ENCODE assay signal across 17 cellular contexts in the genomic region with DNA sequence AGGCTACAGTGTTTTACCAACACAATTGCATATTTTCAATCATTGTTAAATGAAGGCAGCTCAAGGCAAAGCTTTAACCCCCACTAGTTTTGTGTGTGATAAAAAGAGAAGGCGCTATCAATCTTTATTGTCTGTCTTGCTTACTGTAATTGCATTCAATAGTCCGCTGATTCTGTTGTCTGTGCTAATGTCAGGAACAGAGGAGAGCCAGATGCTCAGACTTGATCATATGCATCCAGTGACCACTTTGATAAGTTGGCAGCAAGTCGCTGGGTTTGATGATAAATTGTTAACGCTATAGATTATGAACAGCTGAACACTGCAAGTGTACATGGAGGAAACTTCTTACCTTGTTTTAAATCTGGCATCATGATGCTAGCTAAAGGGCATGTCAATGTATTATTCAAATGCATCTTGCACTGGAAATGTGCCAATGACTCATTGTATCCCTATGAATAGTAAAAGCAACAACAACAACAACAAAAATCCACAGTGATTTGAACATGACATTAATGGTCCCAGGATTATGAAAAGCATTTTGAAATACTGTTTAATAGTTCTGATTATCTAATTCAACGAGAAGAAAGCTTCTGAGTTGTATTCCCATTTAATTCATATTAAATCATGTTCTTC.
DNase-seq lines count a peak whose midpoint lies in the region; TF ChIP-seq lines count a peak whose summit lies in the region.
"Had no signal": no experiment of that assay in that cellular context is flagged by ENCODE, and none has a peak within 500 bp of the region (broad histone marks: within the 10 kb centered on the region; RNA-seq: fewer than 3 reads in every experiment).

No MANE protein-coding gene starts in this region.

- no peaks in the 10 kb centered on the region for H3K79me2 ChIP-seq in neural cell (replicated peaks; ENCODE audit: insufficient read depth, low read length)

- DNase-seq in NCI-H748 (lab: John Stamatoyannopoulos, UW; ENCODE audit: unreplicated experiment): peak; percentile 30
- no peak for DNase-seq in NCI-H748 treated with DMSO at 0.1 percent for 48 hours (lab: John Stamatoyannopoulos, UW)
- peak; percentile 34 for DNase-seq in NCI-H1105 treated with DMSO at 0.1 percent for 48 hours (lab: John Stamatoyannopoulos, UW)
- DNase-seq in astrocyte of the hippocampus (ENCODE audit: low read depth, low spot score): peak; percentile 36
- no peak for DNase-seq in AG08395 (ENCODE audit: low spot score)
- DNase-seq in putamen (ENCODE audit: low spot score): no peak
- no peak for DNase-seq in MV-4-11 (lab: John Stamatoyannopoulos, UW)
- DNase-seq: AML-193, Calu3, HFFc6, MM.1S, NCI-H2107, NCI-H69, PC-9, SJCRH30 had no signal

- H3K9ac ChIP-seq in neural cell (ENCODE audit: low read length): no peak overlapping the region
- H3K9ac ChIP-seq: KMS-11 had no signal

- no peaks in the 10 kb centered on the region for H3K27me3 ChIP-seq in neural cell (ENCODE audit: insufficient read depth, low read depth, low read length)
- H3K27me3 ChIP-seq: SJCRH30 had no signal

- no peak for TF ChIP-seq RAD21 in neural cell (conservative IDR thresholded peaks at IDR 0.05)

- H3K9me2 ChIP-seq in neural cell (ENCODE audit: insufficient read depth, low read length): no peaks in the 10 kb centered on the region

- no peaks in the 10 kb centered on the region for H4K20me1 ChIP-seq in neural cell (ENCODE audit: insufficient read depth)

- no peak overlapping the region for H3K27ac ChIP-seq in neural cell (ENCODE audit: low read length)
- H3K27ac ChIP-seq: PC-9, SJCRH30 had no signal

- H2AFZ ChIP-seq in neural cell (ENCODE audit: low read depth, low read length): no peak overlapping the region
- H2AFZ ChIP-seq: PC-9 had no signal

- H3K9me3 ChIP-seq in neural cell (ENCODE audit: low read length): no peaks in the 10 kb centered on the region
- H3K9me3 ChIP-seq: SJCRH30 had no signal

- H3K4me2 ChIP-seq in neural cell (ENCODE audit: low read length): no peak overlapping the region
- H3K4me2 ChIP-seq: KMS-11, PC-9 had no signal

- no peaks in the 10 kb centered on the region for H3F3A ChIP-seq in neural cell (ENCODE audit: insufficient read depth, low read length, poor library complexity, severe bottlenecking)

- H3K4me3 ChIP-seq in neural cell (ENCODE audit: low read length): no peak overlapping the region
- H3K4me3 ChIP-seq: PC-9, SJCRH30 had no signal

- H3K36me3 ChIP-seq in neural cell (ENCODE audit: insufficient read depth, low read length): no peaks in the 10 kb centered on the region
- H3K36me3 ChIP-seq: SJCRH30 had no signal

- TF ChIP-seq EP300 in neural cell (conservative IDR thresholded peaks at IDR 0.05; ENCODE audit: poor library complexity, severe bottlenecking): peak; percentile 36

- no peak for TF ChIP-seq CTCF in neural cell (IDR thresholded peaks at IDR 0.05; ENCODE audit: poor library complexity, severe bottlenecking)

TF ChIP-seq in neural cell, 6 proteins besides CTCF, POLR2A, EP300 and RAD21:
- TF ChIP-seq TAF1 (IDR thresholded peaks at IDR 0.05; ENCODE audit: low read depth): no peak
- TF ChIP-seq MXI1 (conservative IDR thresholded peaks at IDR 0.05; ENCODE audit: poor library complexity, severe bottlenecking): no peak
- no peak for TF ChIP-seq SMC3 (conservative IDR thresholded peaks at IDR 0.05; ENCODE audit: poor library complexity)
- no peak for TF ChIP-seq POLR2AphosphoS5 (IDR thresholded peaks at IDR 0.05)
- TF ChIP-seq, protein P1, sequence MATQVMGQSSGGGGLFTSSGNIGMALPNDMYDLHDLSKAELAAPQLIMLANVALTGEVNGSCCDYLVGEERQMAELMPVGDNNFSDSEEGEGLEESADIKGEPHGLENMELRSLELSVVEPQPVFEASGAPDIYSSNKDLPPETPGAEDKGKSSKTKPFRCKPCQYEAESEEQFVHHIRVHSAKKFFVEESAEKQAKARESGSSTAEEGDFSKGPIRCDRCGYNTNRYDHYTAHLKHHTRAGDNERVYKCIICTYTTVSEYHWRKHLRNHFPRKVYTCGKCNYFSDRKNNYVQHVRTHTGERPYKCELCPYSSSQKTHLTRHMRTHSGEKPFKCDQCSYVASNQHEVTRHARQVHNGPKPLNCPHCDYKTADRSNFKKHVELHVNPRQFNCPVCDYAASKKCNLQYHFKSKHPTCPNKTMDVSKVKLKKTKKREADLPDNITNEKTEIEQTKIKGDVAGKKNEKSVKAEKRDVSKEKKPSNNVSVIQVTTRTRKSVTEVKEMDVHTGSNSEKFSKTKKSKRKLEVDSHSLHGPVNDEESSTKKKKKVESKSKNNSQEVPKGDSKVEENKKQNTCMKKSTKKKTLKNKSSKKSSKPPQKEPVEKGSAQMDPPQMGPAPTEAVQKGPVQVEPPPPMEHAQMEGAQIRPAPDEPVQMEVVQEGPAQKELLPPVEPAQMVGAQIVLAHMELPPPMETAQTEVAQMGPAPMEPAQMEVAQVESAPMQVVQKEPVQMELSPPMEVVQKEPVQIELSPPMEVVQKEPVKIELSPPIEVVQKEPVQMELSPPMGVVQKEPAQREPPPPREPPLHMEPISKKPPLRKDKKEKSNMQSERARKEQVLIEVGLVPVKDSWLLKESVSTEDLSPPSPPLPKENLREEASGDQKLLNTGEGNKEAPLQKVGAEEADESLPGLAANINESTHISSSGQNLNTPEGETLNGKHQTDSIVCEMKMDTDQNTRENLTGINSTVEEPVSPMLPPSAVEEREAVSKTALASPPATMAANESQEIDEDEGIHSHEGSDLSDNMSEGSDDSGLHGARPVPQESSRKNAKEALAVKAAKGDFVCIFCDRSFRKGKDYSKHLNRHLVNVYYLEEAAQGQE (IDR thresholded peaks at IDR 0.05; ENCODE audit: borderline replicate concordance): no peak
- no peak for TF ChIP-seq EZH2 (IDR thresholded peaks at IDR 0.05; ENCODE audit: borderline replicate concordance, insufficient read depth, low read length, poor library complexity, severe bottlenecking)

Comparison
In these comparisons a context has a peak if more than half of its experiments do, and no peak if none do; other contexts are left out.
1. DNase-seq: peak in NCI-H748 (single experiment), NCI-H1105 treated with DMSO at 0.1 percent for 48 hours (single experiment) and astrocyte of the hippocampus (single experiment); none in NCI-H748 treated with DMSO at 0.1 percent for 48 hours (single experiment), AG08395 (single experiment), putamen (single experiment) and MV-4-11 (single experiment).